Comparison of ENCODE assay signal across 25 cellular contexts in genomic region chr5:3220201-3220600, GRCh38.
"Had no signal": no experiment of that assay in that cellular context is flagged by ENCODE, and none has a peak within 500 bp of the region (broad histone marks: within the 10 kb centered on the region; RNA-seq: fewer than 3 reads in every experiment).

No MANE protein-coding gene starts in this region.

- H3K4me3 ChIP-seq: esophagus muscularis mucosa, gastroesophageal sphincter, heart right ventricle, left ventricle myocardium inferior, lower lobe of right lung, mucosa of descending colon, prostate gland, sigmoid colon, testis, tibial artery had no signal

- H3K9me3 ChIP-seq: esophagus muscularis mucosa, gastroesophageal sphincter, heart right ventricle, left ventricle myocardium inferior, lower lobe of right lung, prostate gland, sigmoid colon, testis had no signal

- H3K27me3 ChIP-seq: foreskin keratinocyte, gastroesophageal sphincter, heart right ventricle, sigmoid colon, testis, tibial artery had no signal

- H3K36me3 ChIP-seq: esophagus muscularis mucosa, gastroesophageal sphincter, heart right ventricle, left ventricle myocardium inferior, lower lobe of right lung, prostate gland, sigmoid colon, tibial artery had no signal

- H3K4me1 ChIP-seq: esophagus muscularis mucosa, foreskin keratinocyte, gastroesophageal sphincter, heart right ventricle, left ventricle myocardium inferior, lower lobe of right lung, prostate gland, sigmoid colon, testis, tibial artery had no signal

- H3K27ac ChIP-seq: esophagus muscularis mucosa, foreskin keratinocyte, gastroesophageal sphincter, heart right ventricle, left ventricle myocardium inferior, lower lobe of right lung, prostate gland, sigmoid colon, testis, tibial artery had no signal

- ATAC-seq: foreskin keratinocyte; gastroesophageal sphincter; heart right ventricle; left colon; lower lobe of right lung; mucosa of descending colon; natural killer cell treated with Interleukin-12 subunit alpha and Interleukin-12 subunit beta and Interleukin-15 and Interleukin-18, amount 100 ng/mL, for 72 hours; right cardiac atrium; stimulated activated effector memory CD8-positive, alpha-beta T cell treated with anti-CD3 and anti-CD28 coated beads, Interleukin-12 subunit alpha, Interleukin-12 subunit beta, amount 100 ng/mL, for 72 hours had no signal

- DNase-seq: cerebellar nuclear complex; dermis blood vessel endothelial cell; effector memory CD4-positive, alpha-beta T cell; foreskin keratinocyte; heart right ventricle; hippocampal formation; kidney glomerular epithelial cell; left colon; left ventricle myocardium inferior; lower lobe of right lung; naive B cell; right cardiac atrium; sigmoid colon; stimulated activated CD4-positive, alpha-beta T cell treated with anti-CD3 and anti-CD28 coated beads, Interleukin-2, amount 100 ng/mL, for 24 hours; stimulated activated CD4-positive, alpha-beta T cell treated with anti-CD3 and anti-CD28 coated beads, Interleukin-4, amount 100 ng/mL, for 24 hours; stimulated activated naive CD4-positive, alpha-beta T cell treated with Interleukin-2 at 50 U/mL for 16 hours; substantia nigra; testis; tibial artery had no signal
